Comparison of ENCODE assay signal across 8 cellular contexts in the genomic region with DNA sequence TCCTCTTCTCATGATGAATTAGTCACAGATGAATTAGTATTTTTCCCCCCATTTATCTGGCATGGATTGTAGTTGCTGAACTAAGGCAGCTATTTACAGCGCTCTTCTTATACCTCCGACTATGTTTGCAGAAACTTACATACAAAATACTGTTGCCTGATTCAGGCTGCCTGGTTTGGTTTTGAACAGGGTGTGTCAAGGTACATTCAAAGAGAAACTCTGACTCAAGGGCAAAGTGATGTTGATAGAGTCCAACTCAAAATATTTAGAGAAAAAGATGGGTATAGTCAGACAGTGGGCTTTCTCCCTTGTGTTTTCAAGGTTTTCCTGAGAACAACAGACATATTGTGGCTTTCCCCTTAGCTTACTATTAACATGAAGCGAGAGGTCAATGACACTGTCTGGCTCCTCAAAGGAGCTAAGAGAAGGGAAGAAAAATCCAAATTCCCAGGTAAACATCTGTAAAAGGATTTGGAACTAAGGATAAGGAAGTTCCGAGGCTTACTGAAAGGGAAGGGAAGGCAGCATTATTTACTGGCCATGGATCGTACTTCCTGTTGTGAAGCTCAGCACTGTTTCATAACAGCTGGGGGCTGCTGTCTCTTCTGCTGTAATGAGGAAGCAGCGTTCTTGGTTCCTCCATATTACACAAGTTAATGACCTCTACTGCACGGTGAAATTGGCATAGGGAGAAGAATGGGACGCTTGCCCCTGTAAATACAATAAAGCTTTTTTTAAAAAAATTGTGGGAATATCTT. TPM values are rescaled to one million over a fixed set of nuclear protein-coding genes. Genes with fewer than 3 reads are reported as not detected.
DNase-seq lines count a peak whose midpoint lies in the region; ATAC-seq and TF ChIP-seq lines count a peak whose summit lies in the region.

No MANE protein-coding gene starts in this region.

- POLR2A ChIA-PET in activated CD8-positive, alpha-beta T cell treated with anti-CD3 and anti-CD28 coated beads for 36 hours (lab: Charles Lee) = interaction anchor here (0.6 to 1.7 kb wide), 7 partner anchors 9 to 79 kb away, joined by 3 to 7 read pairs (median 4); partner anchors contain the start of gene TMSB4X

- no peak for TF ChIP-seq CTCF in DOHH2 (IDR thresholded peaks at IDR 0.05; ENCODE audit: low read depth, low read length, poor library complexity, severe bottlenecking)
- no peak for TF ChIP-seq CTCF in activated CD8-positive, alpha-beta T cell treated with anti-CD3 and anti-CD28 coated beads for 36 hours (IDR thresholded peaks at IDR 0.05)
- TF ChIP-seq CTCF in GM10266 (IDR thresholded peaks at IDR 0.05; ENCODE audit: control insufficient read depth, insufficient read depth, low read depth, missing control alignments) = no peak
- no peak for TF ChIP-seq CTCF in GM20000 (IDR thresholded peaks at IDR 0.05; ENCODE audit: extremely low read depth, missing control alignments)

- no peaks in the 10 kb centered on the region for H4K20me1 ChIP-seq in DOHH2 (ENCODE audit: control insufficient read depth, insufficient read depth, low read depth, low read length)

- no peaks in the 10 kb centered on the region for H3K27me3 Mint-ChIP-seq in activated CD8-positive, alpha-beta T cell treated with anti-CD3 and anti-CD28 coated beads for 36 hours

- H3K36me3 Mint-ChIP-seq in activated CD8-positive, alpha-beta T cell treated with anti-CD3 and anti-CD28 coated beads for 36 hours (ENCODE audit: low read depth) = no peaks in the 10 kb centered on the region

- peak overlapping the region; percentile 54 for H3K4me3 Mint-ChIP-seq in activated CD8-positive, alpha-beta T cell treated with anti-CD3 and anti-CD28 coated beads for 36 hours

- H3K9me3 ChIP-seq in DOHH2 (ENCODE audit: control insufficient read depth, insufficient read depth, low read length) (no peaks in the 10 kb centered on the region), mesodermal cell (ENCODE audit: control insufficient read depth, low read length) (no peaks in the 10 kb centered on the region)

- CTCF ChIA-PET in activated CD8-positive, alpha-beta T cell treated with anti-CD3 and anti-CD28 coated beads for 36 hours (lab: Charles Lee) = interaction anchor here (1.4 kb wide), 1 partner anchor 67 kb away, joined by 5 read pairs; no protein-coding TSS in a partner anchor

- peaks cover 66% of the 10 kb centered on the region for H3K4me1 Mint-ChIP-seq in activated CD8-positive, alpha-beta T cell treated with anti-CD3 and anti-CD28 coated beads for 36 hours (ENCODE audit: low read depth)

- intact Hi-C loops in activated CD8-positive, alpha-beta T cell treated with anti-CD3 and anti-CD28 coated beads for 36 hours (cut with micrococcal nuclease) = no loop called here

- H3K27ac ChIP-seq in DOHH2 (ENCODE audit: low read depth, low read length) (peak overlapping the region; percentile 41), mesodermal cell (ENCODE audit: low read depth, low read length, severe bottlenecking) (peak overlapping the region; percentile 16)

- H3K79me2 ChIP-seq in DOHH2 (ENCODE audit: control insufficient read depth, low read length) = no peaks in the 10 kb centered on the region

- H3K9me2 ChIP-seq in DOHH2 (replicated peaks; ENCODE audit: control insufficient read depth, low read length) = no peaks in the 10 kb centered on the region

- WGBS in mesodermal cell (ENCODE audit: insufficient coverage in 2 of 2), 2 experiments = 40 to 100% methylated on average over 1 to 2 of the region's 8 CpGs

- H3K4me2 ChIP-seq in DOHH2 (ENCODE audit: low read length) = peak overlapping the region; percentile 55

- peak overlapping the region; percentile 80 for H3K27ac Mint-ChIP-seq in activated CD8-positive, alpha-beta T cell treated with anti-CD3 and anti-CD28 coated beads for 36 hours

- H3K4me3 ChIP-seq in DOHH2 (ENCODE audit: low read length) (peak overlapping the region; percentile 46), mesodermal cell (ENCODE audit: extremely low read depth, insufficient read depth, low read length, poor library complexity, severe bottlenecking) (no peak overlapping the region)

- ATAC-seq in GM19467 (IDR thresholded peaks at IDR 0.05; ENCODE audit: unreplicated experiment) = peak; percentile 69
- ATAC-seq in HG03558 (IDR thresholded peaks at IDR 0.05; ENCODE audit: extremely low read depth, unreplicated experiment) = peak; percentile 50
- peak; percentile 83 for ATAC-seq in activated CD8-positive, alpha-beta T cell treated with anti-CD3 and anti-CD28 coated beads for 36 hours

- H3K9me3 Mint-ChIP-seq in activated CD8-positive, alpha-beta T cell treated with anti-CD3 and anti-CD28 coated beads for 36 hours = no peaks in the 10 kb centered on the region

- H3K4me1 ChIP-seq in DOHH2 (ENCODE audit: control insufficient read depth, low read length) = peaks cover 54% of the 10 kb centered on the region
- peaks cover 11% of the 10 kb centered on the region for H3K4me1 ChIP-seq in mesodermal cell (ENCODE audit: control insufficient read depth, insufficient read depth, low read length, poor library complexity, severe bottlenecking)

- DNase-seq in activated CD8-positive, alpha-beta T cell treated with anti-CD3 and anti-CD28 coated beads for 36 hours = no peak
- no peak for DNase-seq in GM10266 (ENCODE audit: extremely low spot score)
- no peak for DNase-seq in GM20000 (ENCODE audit: low spot score)
- DNase-seq in NCI-H2196 treated with DMSO at 0.1 percent for 48 hours (lab: John Stamatoyannopoulos, UW; ENCODE audit: unreplicated experiment) = no peak

- no peaks in the 10 kb centered on the region for H3F3A ChIP-seq in DOHH2 (ENCODE audit: control insufficient read depth, insufficient read depth)

- no peaks in the 10 kb centered on the region for H3K27me3 ChIP-seq in DOHH2 (ENCODE audit: control insufficient read depth, low read length)

- H3K36me3 ChIP-seq in DOHH2 (ENCODE audit: control insufficient read depth, low read length) = no peaks in the 10 kb centered on the region
- no peaks in the 10 kb centered on the region for H3K36me3 ChIP-seq in mesodermal cell (ENCODE audit: control insufficient read depth, insufficient read depth, low read length)

RNA-seq across cellular contexts. Expression of gene FAM9C, which starts 30.9 kb away (rescaled TPM):
- not detected for total RNA-seq in activated CD8-positive, alpha-beta T cell treated with anti-CD3 and anti-CD28 coated beads for 36 hours
- polyA plus RNA-seq in mesodermal cell (2013, experiment 1 of 2) = not detected
- polyA plus RNA-seq in mesodermal cell (2013, experiment 2 of 2) = not detected

RNA-seq across cellular contexts. Expression of gene TMSB4X, which starts 38.6 kb away (rescaled TPM):
- total RNA-seq in activated CD8-positive, alpha-beta T cell treated with anti-CD3 and anti-CD28 coated beads for 36 hours = 1,000 to 10,000 TPM; 5,169 to 5,393 TPM
- polyA plus RNA-seq in mesodermal cell (2013, experiment 1 of 2) = 2,997 TPM
- polyA plus RNA-seq in mesodermal cell (2013, experiment 2 of 2) = 3,008 TPM
